ENCODE assay signal across 8 cellular contexts in the genomic region with DNA sequence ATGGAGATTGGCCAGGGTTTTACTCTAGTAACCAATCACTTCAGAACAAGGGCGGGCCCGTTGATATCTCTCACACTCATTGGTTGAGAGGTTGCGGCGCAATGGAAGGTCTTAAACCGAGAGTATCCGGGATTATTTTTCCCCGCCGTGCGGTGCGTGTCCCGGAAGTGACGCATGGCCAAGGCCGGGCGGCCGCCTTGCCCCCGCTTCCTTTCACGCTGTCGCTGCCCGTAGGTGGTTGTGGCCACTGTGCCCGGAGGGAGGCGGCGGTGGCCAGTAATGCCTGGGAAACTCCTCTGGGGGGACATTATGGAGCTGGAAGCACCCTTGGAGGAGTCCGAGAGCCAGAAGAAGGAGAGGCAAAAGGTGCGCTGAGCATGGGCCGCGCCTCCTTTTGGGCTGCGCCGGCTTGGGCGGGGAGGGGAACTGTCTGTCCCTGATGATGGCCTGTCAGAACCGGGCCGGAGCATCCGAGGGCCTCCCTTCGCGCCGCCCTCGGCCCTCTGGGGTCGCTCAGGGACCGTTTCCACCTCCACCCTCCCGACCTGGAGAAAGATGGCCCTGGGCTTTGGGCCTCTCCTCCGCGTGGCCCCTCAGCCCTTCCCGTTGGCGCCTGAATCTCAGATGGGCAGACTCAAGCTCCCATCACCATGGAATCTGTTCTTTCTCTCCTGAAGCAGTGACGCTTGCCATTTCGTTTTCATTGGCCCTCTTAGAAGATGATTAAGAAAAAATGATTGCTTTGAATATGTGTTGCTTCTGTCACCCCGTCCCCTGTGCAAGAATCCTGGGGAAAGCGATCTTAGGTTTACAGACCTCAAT. TPM values are rescaled to one million over a fixed set of nuclear protein-coding genes. Genes with fewer than 3 reads are reported as not detected.
DNase-seq lines count a peak whose midpoint lies in the region; ATAC-seq and TF ChIP-seq lines count a peak whose summit lies in the region.

A gene with protein sequence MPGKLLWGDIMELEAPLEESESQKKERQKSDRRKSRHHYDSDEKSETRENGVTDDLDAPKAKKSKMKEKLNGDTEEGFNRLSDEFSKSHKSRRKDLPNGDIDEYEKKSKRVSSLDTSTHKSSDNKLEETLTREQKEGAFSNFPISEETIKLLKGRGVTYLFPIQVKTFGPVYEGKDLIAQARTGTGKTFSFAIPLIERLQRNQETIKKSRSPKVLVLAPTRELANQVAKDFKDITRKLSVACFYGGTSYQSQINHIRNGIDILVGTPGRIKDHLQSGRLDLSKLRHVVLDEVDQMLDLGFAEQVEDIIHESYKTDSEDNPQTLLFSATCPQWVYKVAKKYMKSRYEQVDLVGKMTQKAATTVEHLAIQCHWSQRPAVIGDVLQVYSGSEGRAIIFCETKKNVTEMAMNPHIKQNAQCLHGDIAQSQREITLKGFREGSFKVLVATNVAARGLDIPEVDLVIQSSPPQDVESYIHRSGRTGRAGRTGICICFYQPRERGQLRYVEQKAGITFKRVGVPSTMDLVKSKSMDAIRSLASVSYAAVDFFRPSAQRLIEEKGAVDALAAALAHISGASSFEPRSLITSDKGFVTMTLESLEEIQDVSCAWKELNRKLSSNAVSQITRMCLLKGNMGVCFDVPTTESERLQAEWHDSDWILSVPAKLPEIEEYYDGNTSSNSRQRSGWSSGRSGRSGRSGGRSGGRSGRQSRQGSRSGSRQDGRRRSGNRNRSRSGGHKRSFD (plus strand): TSS at position 210 of the 822 bp plus-strand sequence. CDS start 70 bp downstream, at position 280.

- H4K20me1 ChIP-seq in IMR-90 (ENCODE audit: insufficient read depth, low read length) = no peaks in the 10 kb centered on the region

- peak; percentile 20; the same call in 1 of the 2 replicates for TF ChIP-seq CTCF in IMR-90 (conservative IDR thresholded peaks at IDR 0.05; ENCODE audit: low read depth, low read length)

- peak within 1 kb of the TSS; percentile 87 for H3K9ac ChIP-seq in IMR-90 (ENCODE audit: low read depth, low read length)

- H4K91ac ChIP-seq in IMR-90 (ENCODE audit: insufficient read depth, low read depth, low read length) = peak within 1 kb of the TSS; percentile 74

- TF ChIP-seq RAD21 in IMR-90 (IDR thresholded peaks at IDR 0.05; ENCODE audit: low read length) = no peak

- CTCF ChIA-PET in IMR-90 (lab: Yijun Ruan, JAX) = interaction anchor here (0.9 kb wide), 1 partner anchor 108 kb away, joined by 3 read pairs; no protein-coding TSS in a partner anchor

- peak within 1 kb of the TSS; percentile 96 for H2BK5ac ChIP-seq in IMR-90 (ENCODE audit: low read depth, low read length, poor library complexity, severe bottlenecking)

- dilution Hi-C loops in IMR-90 (cut with HindIII; ENCODE audit: low sequenced_read_pairs, unreplicated experiment) = loop anchor here (25.0 kb wide), 1 partner anchor 139 kb away; no protein-coding TSS in a partner anchor

- H3K4ac ChIP-seq in IMR-90 (ENCODE audit: low read depth, low read length) = peak within 1 kb of the TSS; percentile 98

- H3K4me3 ChIP-seq in IMR-90 (ENCODE audit: insufficient read depth, low read depth, low read length) = peak within 1 kb of the TSS; percentile 86

- intact Hi-C loops in IMR-90 (cut with micrococcal nuclease) = no loop called here

- ATAC-seq in GM21528 (IDR thresholded peaks at IDR 0.05; ENCODE audit: low FRiP score, unreplicated experiment) = peak; percentile 96
- peak; percentile 96 for ATAC-seq in IMR-90 (ENCODE audit: low read depth)

- peak within 1 kb of the TSS; percentile 3; the same call in 1 of the 3 replicates for H2BK15ac ChIP-seq in IMR-90 (ENCODE audit: low read depth, low read length)

- no peaks in the 10 kb centered on the region for H3K27me3 ChIP-seq in IMR-90 (ENCODE audit: control insufficient read depth, insufficient read depth, low read length)

- H3K9me1 ChIP-seq in IMR-90 (ENCODE audit: insufficient read depth, low read length) = 0 out of 2 replicates have a peak, but pooled peaks cover 4% of the 10 kb centered on the region

- peak within 1 kb of the TSS; percentile 92 for H3K14ac ChIP-seq in IMR-90 (replicated peaks; ENCODE audit: low read depth, low read length)

- peak within 1 kb of the TSS; percentile 59; the same call in 1 of the 2 replicates for H2BK20ac ChIP-seq in IMR-90 (ENCODE audit: low read depth, low read length)

- peak; percentile 94 for DNase-seq in DMS 273 treated with DMSO at 0.1 percent for 48 hours (lab: John Stamatoyannopoulos, UW)
- peak; percentile 99 for DNase-seq in IMR-90
- peak; percentile 100 for DNase-seq in OCI-M1 (lab: John Stamatoyannopoulos, UW)
- peak; percentile 94 for DNase-seq in activated T-cell treated with anti-CD3 and anti-CD28 coated beads for 24 hours (ENCODE audit: low read depth)
- DNase-seq in epidermal melanocyte (ENCODE audit: insufficient read length, low spot score) = peak; percentile 75
- peak; percentile 99 for DNase-seq in middle frontal gyrus (ENCODE audit: extremely low spot score, low spot score)
- peak; percentile 93 for DNase-seq in stimulated activated CD8-positive, alpha-beta memory T cell treated with anti-CD3 and anti-CD28 coated beads, Interleukin-4, amount 100 ng/mL, for 1 hour (ENCODE audit: low read depth in 2 of 2, low spot score in 1 of 2)

- peak within 1 kb of the TSS; percentile 85 for H3K56ac ChIP-seq in IMR-90 (ENCODE audit: extremely low read depth, insufficient read depth, low read length)

- H4K5ac ChIP-seq in IMR-90 (ENCODE audit: low read depth, low read length) = peak within 1 kb of the TSS; percentile 93

- H4K8ac ChIP-seq in IMR-90 (ENCODE audit: low read depth in 2 of 2, low read length in 2 of 2) = peak within 1 kb of the TSS; percentile 83 to 98

- TF ChIP-seq POLR2A in IMR-90 (IDR thresholded peaks at IDR 0.05; ENCODE audit: low read depth, low read length) = peak; percentile 97

- BruUV-seq in IMR-90 (replicated peaks; lab: Mats Ljungman, UMichigan) = no TSS peak

- H3K4me1 ChIP-seq in IMR-90 (ENCODE audit: control insufficient read depth, insufficient read depth, low read length) = no peaks in the 10 kb centered on the region; the same call in 1 of the 2 replicates

- no peaks in the 10 kb centered on the region for H3K9me3 ChIP-seq in IMR-90 (ENCODE audit: control insufficient read depth, insufficient read depth, low read length)

- POLR2A ChIA-PET in IMR-90 (lab: Charles Lee; ENCODE audit: unreplicated experiment) = no interaction called here

- peak within 1 kb of the TSS; percentile 99 for H2AK9ac ChIP-seq in IMR-90 (replicated peaks; ENCODE audit: low read depth, low read length, poor library complexity)

- H2AFZ ChIP-seq in IMR-90 (replicated peaks; ENCODE audit: low read length, poor library complexity) = peak within 1 kb of the TSS; percentile 98

- H2BK120ac ChIP-seq in IMR-90 (ENCODE audit: low read depth, low read length) = peak within 1 kb of the TSS; percentile 92

- no peaks in the 10 kb centered on the region for H3K36me3 ChIP-seq in IMR-90 (ENCODE audit: control insufficient read depth, insufficient read depth, low read length)

- H3K4me2 ChIP-seq in IMR-90 (ENCODE audit: low read depth, low read length) = peak within 1 kb of the TSS; percentile 96

- peak within 1 kb of the TSS; percentile 94 for H3K23ac ChIP-seq in IMR-90 (ENCODE audit: low read depth, low read length)

- WGBS in IMR-90 (ENCODE audit: extremely low coverage in 2 of 2, insufficient read length in 1 of 2), 2 experiments = 0% methylated on average over 22 of the region's 47 CpGs; no CpG with 5 or more reads in 1 of the 2 experiments

- H3K18ac ChIP-seq in IMR-90 (ENCODE audit: low read depth, low read length) = peak within 1 kb of the TSS; percentile 73

- H3K27ac ChIP-seq in IMR-90 (ENCODE audit: insufficient read depth, low read length) = peak within 1 kb of the TSS; percentile 94

- in situ Hi-C loops in IMR-90 (cut with MboI; ENCODE audit: low sequenced_read_pairs) = no loop called here

- H2AK5ac ChIP-seq in IMR-90 (ENCODE audit: low read depth, low read length) = peak within 1 kb of the TSS; percentile 87

- peaks cover 9 to 43% of the 10 kb centered on the region in 2 experiments; a peak in 3 of 4 replicates for H3K79me1 ChIP-seq in IMR-90 (ENCODE audit: low read depth in 1 of 2, low read length in 2 of 2)

TF ChIP-seq in IMR-90, 13 proteins besides CTCF, POLR2A, EP300 and RAD21 (continues in another document):
- TF ChIP-seq BHLHE40 (IDR thresholded peaks at IDR 0.05; ENCODE audit: low read depth, low read length) (no peak), FOS (IDR thresholded peaks at IDR 0.05; ENCODE audit: low read depth, low read length) (peak; percentile 39; the same call in 1 of the 2 replicates), RFX5 (IDR thresholded peaks at IDR 0.05; ENCODE audit: low read depth, low read length) (no peak), MXI1 (IDR thresholded peaks at IDR 0.05; ENCODE audit: borderline replicate concordance, low read depth, low read length) (peak; percentile 67; the same call in 1 of the 2 replicates), SMC3 (IDR thresholded peaks at IDR 0.05; ENCODE audit: low read depth, low read length) (no peak), CHD1 (IDR thresholded peaks at IDR 0.05; ENCODE audit: low read depth, low read length) (peak; percentile 57; the same call in 1 of the 2 replicates), CEBPB (IDR thresholded peaks at IDR 0.05; ENCODE audit: low read depth, low read length) (no peak), MAFK (IDR thresholded peaks at IDR 0.05; ENCODE audit: low read depth, low read length) (no peak), MAZ (IDR thresholded peaks at IDR 0.05; ENCODE audit: borderline replicate concordance, low read depth, low read length) (peak; percentile 60; the same call in 1 of the 2 replicates)
- TF ChIP-seq, protein P1, sequence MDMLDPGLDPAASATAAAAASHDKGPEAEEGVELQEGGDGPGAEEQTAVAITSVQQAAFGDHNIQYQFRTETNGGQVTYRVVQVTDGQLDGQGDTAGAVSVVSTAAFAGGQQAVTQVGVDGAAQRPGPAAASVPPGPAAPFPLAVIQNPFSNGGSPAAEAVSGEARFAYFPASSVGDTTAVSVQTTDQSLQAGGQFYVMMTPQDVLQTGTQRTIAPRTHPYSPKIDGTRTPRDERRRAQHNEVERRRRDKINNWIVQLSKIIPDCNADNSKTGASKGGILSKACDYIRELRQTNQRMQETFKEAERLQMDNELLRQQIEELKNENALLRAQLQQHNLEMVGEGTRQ (IDR thresholded peaks at IDR 0.05; ENCODE audit: low read depth, low read length) = peak; percentile 1; the same call in 1 of the 2 replicates

RNA-seq across cellular contexts. Expression of the gene that starts here (rescaled TPM):
- total RNA-seq in IMR-90 (2012; rRNA removed) = 55.7 and 74.2 TPM in 2 replicates
- polyA plus RNA-seq in IMR-90 (2012; rRNA removed) = 31.1 and 32.5 TPM in 2 replicates
- 8.7 and 14.3 TPM in 2 replicates for polyA plus RNA-seq in IMR-90 (2012; cell fraction: cytosol; rRNA removed)
- polyA plus RNA-seq in IMR-90 (2012; cell fraction: nucleus; rRNA removed; ENCODE audit: low replicate concordance) = 4.1 and 23.9 TPM in 2 replicates

Comparison
In these comparisons a context has a peak if more than half of its experiments do, and no peak if none do; other contexts are left out.
1. Peak in every context shown above with its lines: DNase-seq, ATAC-seq, H3K4me3 ChIP-seq and H3K27ac ChIP-seq.